In genomic region chr11:36744375-36745168, GRCh38 we compare ENCODE assay signal across 8 cellular contexts.
DNase-seq lines count a peak whose midpoint lies in the region; ATAC-seq and TF ChIP-seq lines count a peak whose summit lies in the region.

No MANE protein-coding gene starts in this region.

- intact Hi-C loops in right cardiac atrium (cut with DNase I): loop anchor here (2.0 to 5.0 kb wide), 3 partner anchors 37 to 182 kb away; no protein-coding TSS in a partner anchor
- intact Hi-C loops in sigmoid colon (cut with DNase I): loop anchor here (2.0 kb wide), 1 partner anchor 42 kb away; no protein-coding TSS in a partner anchor

- H3K27me3 ChIP-seq in right cardiac atrium (ENCODE audit: control insufficient read depth, insufficient read depth) (no peaks in the 10 kb centered on the region), sigmoid colon (no peaks in the 10 kb centered on the region)

- H3K4me3 ChIP-seq in right cardiac atrium (ENCODE audit: low read length): no peak overlapping the region
- no peak overlapping the region for H3K4me3 ChIP-seq in sigmoid colon

- H3K36me3 ChIP-seq in sigmoid colon: no peaks in the 10 kb centered on the region

- H3K27ac ChIP-seq in right cardiac atrium (ENCODE audit: low read length) (no peak overlapping the region), sigmoid colon (no peak overlapping the region)

- H3K4me1 ChIP-seq in right cardiac atrium (ENCODE audit: control insufficient read depth, insufficient read depth, low read length) (no peaks in the 10 kb centered on the region), sigmoid colon (no peaks in the 10 kb centered on the region)

- TF ChIP-seq EP300 in sigmoid colon (IDR thresholded peaks at IDR 0.05): no peak

- no peak for TF ChIP-seq POLR2A in sigmoid colon (IDR thresholded peaks at IDR 0.05)

- 30% methylated on average over 11 of the region's 11 CpGs for WGBS in right cardiac atrium
- 34 to 37% methylated on average over 11 of the region's 11 CpGs for WGBS in sigmoid colon, 2 donors

- H3K9me3 ChIP-seq in right cardiac atrium (ENCODE audit: control insufficient read depth, low read length) (no peaks in the 10 kb centered on the region), sigmoid colon (no peaks in the 10 kb centered on the region)

- peak in 3 of 4 experiments; percentile 24 to 55 (median 26) for TF ChIP-seq CTCF in sigmoid colon (IDR thresholded peaks at IDR 0.05)

- peak; percentile 78 to 86 for ATAC-seq in right cardiac atrium

- DNase-seq in NCI-H187 (lab: John Stamatoyannopoulos, UW) (peak; percentile 29), NCI-H187 treated with DMSO at 0.1 percent for 48 hours (lab: John Stamatoyannopoulos, UW) (no peak), LHCN-M2 (ENCODE audit: low read depth) (peak; percentile 66), SKM-1 treated with dmso at 0.1 percent for 144 hours (lab: John Stamatoyannopoulos, UW; ENCODE audit: unreplicated experiment) (peak; percentile 66), amniotic epithelial cell (ENCODE audit: low read depth) (peak; percentile 62), right cardiac atrium (peak; percentile 80 to 88 (median 85)), sigmoid colon (peak; percentile 73), occipital lobe (lab: John Stamatoyannopoulos, UW) (no peak)

Comparison
In these comparisons a context has a peak if more than half of its experiments do, and no peak if none do; other contexts are left out.
1. DNase-seq: peak in NCI-H187 (2 of 2), LHCN-M2 (single experiment), SKM-1 treated with dmso at 0.1 percent for 144 hours (single experiment), amniotic epithelial cell (single experiment), right cardiac atrium (3 of 3) and sigmoid colon (single experiment); none in NCI-H187 treated with DMSO at 0.1 percent for 48 hours (single experiment) and occipital lobe (single experiment).